Comparison of ENCODE assay signal across 8 cellular contexts in genomic region chr4:24583451-24584174, GRCh38. TPM values are rescaled to one million over a fixed set of nuclear protein-coding genes. Genes with fewer than 3 reads are reported as not detected.
A peak's percentile ranks its signal among the peaks of the same experiment; 100 is the strongest.
DNase-seq lines count a peak whose midpoint lies in the region; ATAC-seq and TF ChIP-seq lines count a peak whose summit lies in the region.

No MANE protein-coding gene starts in this region.

- in situ Hi-C loops in GM18951 (cut with MboI; ENCODE audit: low sequenced_read_pairs, unreplicated experiment) = no loop called here

- DNase-seq in AG04449 (ENCODE audit: low read depth, low spot score) (no peak), NCI-H446 (lab: John Stamatoyannopoulos, UW) (peak; percentile 26), left colon (peak; percentile 58 to 67)
- DNase-seq in stimulated activated CD4-positive, alpha-beta T cell treated with anti-CD3 and anti-CD28 coated beads, Interleukin-2, amount 100 ng/mL, for 24 hours = peak; percentile 54 to 57

- H3K27ac ChIP-seq in cingulate gyrus (ENCODE audit: low read depth, low read length) = peak overlapping the region; percentile 87

- peak overlapping the region; percentile 97 for H3K4me3 ChIP-seq in AG04449 (ENCODE audit: low read depth, low read length)

- intact Hi-C loops in left colon (cut with DNase I, micrococcal nuclease) = no loop called here

- POLR2A ChIA-PET in AG04449 (lab: Yijun Ruan, JAX) = interaction anchor here (0.8 to 1.6 kb wide), 3 partner anchors 11 to 70 kb away, joined by 3 to 5 read pairs (median 4); no protein-coding TSS in a partner anchor

- ATAC-seq in HG03280 (IDR thresholded peaks at IDR 0.05; ENCODE audit: unreplicated experiment) = peak; percentile 27
- ATAC-seq in activated CD4-positive, CD25-positive, alpha-beta regulatory T cell treated with anti-CD3 and anti-CD28 coated beads, Interleukin-2, amount 50 U/mL, for 24 hours = peak; percentile 8
- peak; percentile 55 for ATAC-seq in left colon

- CTCF ChIA-PET in AG04449 (lab: Yijun Ruan, JAX) = interaction anchor here (0.8 to 1.7 kb wide), 3 partner anchors 10 to 177 kb away, joined by 3 to 7 read pairs (median 5); no protein-coding TSS in a partner anchor

- peak; percentile 20 for TF ChIP-seq POLR2A in GM18951 (IDR thresholded peaks at IDR 0.05; ENCODE audit: extremely low read depth, insufficient read depth, insufficient read length)

- no peak for TF ChIP-seq CTCF in AG04449 (IDR thresholded peaks at IDR 0.05; ENCODE audit: insufficient read depth, low read length, missing control alignments)

RNA-seq across cellular contexts. Expression of gene DHX15, which starts 0.7 kb away (rescaled TPM):
- 100 to 1,000 TPM; 114 to 124 TPM for total RNA-seq in left colon
